In the genomic region with DNA sequence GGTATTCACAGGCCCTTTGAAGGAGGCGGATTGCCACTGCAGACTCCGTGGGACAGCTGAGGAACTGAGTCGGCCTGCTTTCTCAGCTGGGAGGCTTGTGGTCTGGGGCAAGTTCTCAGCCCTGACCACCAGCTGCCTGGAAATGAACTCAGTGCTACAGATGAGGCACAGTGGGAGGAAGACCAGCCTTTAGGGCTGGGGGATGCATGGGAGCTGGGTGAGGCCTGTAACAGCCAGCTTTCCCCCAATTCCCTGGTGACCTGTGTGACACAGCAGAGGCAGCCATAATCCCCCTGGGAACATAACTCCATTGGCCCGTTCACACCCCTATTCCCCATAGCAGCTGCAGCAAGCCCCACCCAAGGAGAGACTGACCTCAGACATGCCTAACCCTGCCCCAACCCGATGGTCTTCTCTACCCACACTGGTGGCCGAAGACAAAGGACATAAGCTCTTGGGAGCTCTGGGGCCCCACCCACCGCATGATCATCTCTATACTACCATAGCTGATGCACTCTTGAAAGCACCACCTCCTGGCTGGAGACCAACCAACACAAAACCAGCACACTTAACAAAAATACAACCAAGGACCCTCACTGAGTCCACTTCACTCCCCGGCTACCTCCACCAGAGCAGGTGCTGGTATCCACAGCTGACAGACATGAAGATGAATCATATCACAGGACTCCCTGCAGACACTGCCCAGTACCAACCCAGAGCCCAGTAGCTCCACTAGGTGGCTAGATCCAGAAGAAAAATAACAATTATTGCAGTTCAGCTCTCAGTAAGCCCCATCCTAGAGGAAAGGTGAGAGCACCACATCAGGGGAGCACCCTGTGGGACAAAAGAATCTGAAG, we compare ENCODE assay signal across 9 cellular contexts. TPM values are rescaled to one million over a fixed set of nuclear protein-coding genes. Genes with fewer than 3 reads are reported as not detected.
A peak's percentile ranks its signal among the peaks of the same experiment; 100 is the strongest.
DNase-seq lines count a peak whose midpoint lies in the region; ATAC-seq and TF ChIP-seq lines count a peak whose summit lies in the region.
"Had no signal": no experiment of that assay in that cellular context is flagged by ENCODE, and none has a peak within 500 bp of the region (broad histone marks: within the 10 kb centered on the region; RNA-seq: fewer than 3 reads in every experiment).

No MANE protein-coding gene starts in this region.

- peak overlapping the region; percentile 21 for H3K27ac Mint-ChIP-seq in dendritic cell treated with granulocyte-macrophage colony-stimulating factor and Interleukin-4, amounts not matched to agents 40 ng/mL and 50 ng/mL, for 4 days
- H3K27ac Mint-ChIP-seq: GM23338 had no signal

- peaks cover 7% of the 10 kb centered on the region for H3K9me3 Mint-ChIP-seq in dendritic cell treated with granulocyte-macrophage colony-stimulating factor and Interleukin-4, amounts not matched to agents 40 ng/mL and 50 ng/mL, for 4 days

- no peak overlapping the region for H3K9ac ChIP-seq in MM.1S (ENCODE audit: low read length)
- no peak overlapping the region for H3K9ac ChIP-seq in colonic mucosa (ENCODE audit: low read depth in 2 of 2, low read length in 2 of 2)

- POLR2A ChIA-PET in GM10248 (lab: Yijun Ruan, JAX), result interaction anchor here (0.5 to 1.3 kb wide), 8 partner anchors 18 to 529 kb away, joined by 3 to 5 read pairs (median 4); a partner anchor contains a TSS

- CTCF ChIA-PET in GM10248 (lab: Yijun Ruan, JAX), result interaction anchor here (0.8 to 4.3 kb wide), 19 partner anchors 8 to 275 kb away, joined by 3 to 58 read pairs (median 4); a partner anchor contains a TSS

- H3K36me3 Mint-ChIP-seq in dendritic cell treated with granulocyte-macrophage colony-stimulating factor and Interleukin-4, amounts not matched to agents 40 ng/mL and 50 ng/mL, for 4 days (ENCODE audit: low read depth), result peaks cover 6% of the 10 kb centered on the region

- whole genome bisulfite sequencing in esophagus muscularis mucosa, result 92% methylated on average over 8 of the region's 8 CpGs

- H3K27ac ChIP-seq in MM.1S (ENCODE audit: low read length), result no peak overlapping the region
- H3K27ac ChIP-seq in esophagus muscularis mucosa (replicated peaks in 1 of 4), result no peak overlapping the region
- H3K27ac ChIP-seq in colonic mucosa, result no peak overlapping the region

- DNase-seq in GM10248 (ENCODE audit: extremely low spot score), result peak; percentile 47
- DNase-seq in MM.1S, result no peak
- no peak for DNase-seq in esophagus muscularis mucosa (ENCODE audit: extremely low spot score)
- no peak for DNase-seq in colonic mucosa
- no peak for DNase-seq in Right ventricle myocardium superior

- no peaks in the 10 kb centered on the region for H3K79me2 ChIP-seq in MM.1S (ENCODE audit: low read length)

- H3K36me3 ChIP-seq in MM.1S (replicated peaks; ENCODE audit: insufficient read depth, low read length) (no peaks in the 10 kb centered on the region), esophagus muscularis mucosa (no peaks in the 10 kb centered on the region), colonic mucosa (no peaks in the 10 kb centered on the region)

- ATAC-seq in GM19463 (IDR thresholded peaks at IDR 0.05; ENCODE audit: unreplicated experiment) (peak; percentile 83), HG03196 (IDR thresholded peaks at IDR 0.05; ENCODE audit: unreplicated experiment) (peak; percentile 91), Right ventricle myocardium superior (ENCODE audit: poor library complexity) (no peak)
- ATAC-seq: GM23338 had no signal

- no peak overlapping the region for H3K4me2 ChIP-seq in MM.1S (ENCODE audit: low read depth, low read length)
- H3K4me2 ChIP-seq: GM23338 had no signal

- intact Hi-C loops in dendritic cell treated with granulocyte-macrophage colony-stimulating factor and Interleukin-4, amounts not matched to agents 40 ng/mL and 50 ng/mL, for 4 days (cut with micrococcal nuclease), result no loop called here
- intact Hi-C loops in esophagus muscularis mucosa (cut with DNase I), result no loop called here
- intact Hi-C loops in colonic mucosa (cut with DNase I), result no loop called here
- intact Hi-C loops in Right ventricle myocardium superior (cut with DNase I), result no loop called here

- H3K27me3 ChIP-seq in MM.1S (replicated peaks; ENCODE audit: insufficient read depth, low read length) (no peaks in the 10 kb centered on the region), esophagus muscularis mucosa (no peaks in the 10 kb centered on the region), colonic mucosa (no peaks in the 10 kb centered on the region)

- no peaks in the 10 kb centered on the region for H3K27me3 Mint-ChIP-seq in dendritic cell treated with granulocyte-macrophage colony-stimulating factor and Interleukin-4, amounts not matched to agents 40 ng/mL and 50 ng/mL, for 4 days

- no peaks in the 10 kb centered on the region for H3K4me1 ChIP-seq in MM.1S (ENCODE audit: low read length)
- peaks cover 4 to 14% (median 6%) of the 10 kb centered on the region in 4 donors for H3K4me1 ChIP-seq in esophagus muscularis mucosa
- no peaks in the 10 kb centered on the region for H3K4me1 ChIP-seq in colonic mucosa

- H3K9me2 ChIP-seq in MM.1S (replicated peaks; ENCODE audit: insufficient read depth, low read length), result no peaks in the 10 kb centered on the region

- no peaks in the 10 kb centered on the region for H3F3A ChIP-seq in MM.1S (ENCODE audit: insufficient read depth, low read length)

- no peaks in the 10 kb centered on the region for H4K20me1 ChIP-seq in MM.1S (ENCODE audit: insufficient read depth, low read length)

- TF ChIP-seq CTCF in GM10248 (IDR thresholded peaks at IDR 0.05; ENCODE audit: control extremely low read depth, extremely low read depth, low read depth, missing control alignments), result no peak
- TF ChIP-seq CTCF in MM.1S (IDR thresholded peaks at IDR 0.05; ENCODE audit: low read length), result no peak
- TF ChIP-seq CTCF in esophagus muscularis mucosa (IDR thresholded peaks at IDR 0.05), result no peak
- TF ChIP-seq CTCF in colonic mucosa (IDR thresholded peaks at IDR 0.05), result no peak

- H3K9me3 ChIP-seq in MM.1S (replicated peaks; ENCODE audit: insufficient read depth, low read length) (no peaks in the 10 kb centered on the region), esophagus muscularis mucosa (no peaks in the 10 kb centered on the region), colonic mucosa (no peaks in the 10 kb centered on the region)

- H3K4me3 Mint-ChIP-seq in dendritic cell treated with granulocyte-macrophage colony-stimulating factor and Interleukin-4, amounts not matched to agents 40 ng/mL and 50 ng/mL, for 4 days, result no peak overlapping the region
- H3K4me3 Mint-ChIP-seq: GM23338 had no signal

- no peak for TF ChIP-seq POLR2A in esophagus muscularis mucosa (IDR thresholded peaks at IDR 0.05; ENCODE audit: low read depth)

- H2AFZ ChIP-seq in MM.1S (ENCODE audit: low read length), result no peak overlapping the region
- H2AFZ ChIP-seq: GM23338 had no signal

- H3K4me1 Mint-ChIP-seq in dendritic cell treated with granulocyte-macrophage colony-stimulating factor and Interleukin-4, amounts not matched to agents 40 ng/mL and 50 ng/mL, for 4 days (ENCODE audit: low read depth), result peaks cover 33% of the 10 kb centered on the region
- H3K4me1 Mint-ChIP-seq: GM23338 had no signal

- H3K4me3 ChIP-seq in MM.1S (ENCODE audit: low read length), result no peak overlapping the region
- H3K4me3 ChIP-seq in esophagus muscularis mucosa, result no peak overlapping the region
- no peak overlapping the region for H3K4me3 ChIP-seq in colonic mucosa
- H3K4me3 ChIP-seq: GM23338 had no signal

- TF ChIP-seq EP300 in esophagus muscularis mucosa (IDR thresholded peaks at IDR 0.05), result no peak

RNA-seq across cellular contexts. Expression of a gene that starts 24.9 kb away (rescaled TPM):
- total RNA-seq in esophagus muscularis mucosa (10 to 100 TPM; 15.2 to 26.6 (median 23.1) TPM), colonic mucosa (10 to 100 TPM in 1 of 2 donors, 1 to 10 TPM in 1; 9.6 to 12.7 TPM), Right ventricle myocardium superior (12.9 TPM)
